In genomic region chr9:136849960-136850865, GRCh38 we compare ENCODE assay signal across 8 cellular contexts. TPM values are rescaled to one million over a fixed set of nuclear protein-coding genes. Genes with fewer than 3 reads are reported as not detected.
DNase-seq lines count a peak whose midpoint lies in the region; ATAC-seq, FAIRE-seq and TF ChIP-seq lines count a peak whose summit lies in the region.

No MANE protein-coding gene starts in this region.

- H3K4me3 Mint-ChIP-seq in IgD-negative memory B cell: peak overlapping the region; percentile 70 to 93 (median 76)

- ATAC-seq in GM18909 (IDR thresholded peaks at IDR 0.05; ENCODE audit: poor library complexity, unreplicated experiment) (no peak), GM18511 (IDR thresholded peaks at IDR 0.05; ENCODE audit: unreplicated experiment) (no peak)

- FAIRE-seq in kidney (lab: Jason Lieb, UNC): no peak

- H3K36me3 ChIP-seq in adrenal gland (replicated peaks in 1 of 2) (peaks cover 0 to 10% of the 10 kb centered on the region in 2 donors), kidney (ENCODE audit: control insufficient read depth in 1 of 2, insufficient read depth in 2 of 2, low read length in 2 of 2) (no peaks in the 10 kb centered on the region)

- intact Hi-C loops in adrenal gland (cut with DNase I) (loop anchor here (10.0 kb wide), 2 partner anchors 55 to 95 kb away; partner anchors contain the start of genes C8G (in 2 of the 2), FBXW5 (in 2 of the 2), CCDC183 (in 1 of the 2) and TMEM141 (in 1 of the 2)), kidney (cut with DNase I) (loop anchor here (10.0 kb wide), 1 partner anchor 95 kb away; the partner anchor contains the start of genes C8G and FBXW5)

- H3K27ac ChIP-seq in adrenal gland (peak overlapping the region in 4 of 5 donors; percentile 86 to 98 (median 92)), kidney (ENCODE audit: low read depth in 2 of 2, low read length in 2 of 2) (no peak overlapping the region), substantia nigra (ENCODE audit: low read depth, low read length, poor library complexity, severe bottlenecking) (peak overlapping the region; percentile 91)

- no peaks in the 10 kb centered on the region for H3K27me3 ChIP-seq in adrenal gland

- peaks cover 8% of the 10 kb centered on the region for H3K27me3 Mint-ChIP-seq in IgD-negative memory B cell

- TF ChIP-seq CTCF in adrenal gland (IDR thresholded peaks at IDR 0.05): peak in 1 of 6 experiments; percentile 2
- TF ChIP-seq CTCF in kidney (IDR thresholded peaks at IDR 0.05; ENCODE audit: borderline replicate concordance, extremely low read depth, insufficient read depth): no peak

- peaks cover 0 to 2% (median 0%) of the 10 kb centered on the region in 3 donors for H3K9me3 Mint-ChIP-seq in IgD-negative memory B cell

- no peaks in the 10 kb centered on the region for H3K9me3 ChIP-seq in adrenal gland (replicated peaks in 1 of 3)
- H3K9me3 ChIP-seq in kidney (ENCODE audit: control insufficient read depth in 1 of 2, low read length in 2 of 2): no peaks in the 10 kb centered on the region

- H3K4me3 ChIP-seq in adrenal gland: peak overlapping the region in 2 of 4 donors; percentile 55 to 83
- peak overlapping the region; percentile 69 to 74 for H3K4me3 ChIP-seq in kidney (ENCODE audit: low read length in 2 of 2)

- H3K27ac Mint-ChIP-seq in IgD-negative memory B cell: peak overlapping the region in 2 of 3 donors; percentile 63 to 97

- peak overlapping the region; percentile 69 for H3K9ac ChIP-seq in kidney (ENCODE audit: low read length in 2 of 2)

- H3K36me3 Mint-ChIP-seq in IgD-negative memory B cell: no peaks in the 10 kb centered on the region

- H3K4me1 ChIP-seq in adrenal gland (replicated peaks in 1 of 2) (peaks cover 14 to 25% of the 10 kb centered on the region in 2 donors), kidney (ENCODE audit: control insufficient read depth in 1 of 2, insufficient read depth in 1 of 2, low read depth in 1 of 2, low read length in 2 of 2) (peaks cover 0 to 28% of the 10 kb centered on the region in 2 donors)

- no peak for TF ChIP-seq POLR2A in adrenal gland (IDR thresholded peaks at IDR 0.05)

- peaks cover 5% of the 10 kb centered on the region in 3 donors for H3K4me1 Mint-ChIP-seq in IgD-negative memory B cell

- 40 to 74% (median 43%) methylated on average over 12 to 43 of the region's 43 CpGs for WGBS in adrenal gland, 4 donors

- DNase-seq in adrenal gland: peak in 2 of 7 donors; percentile 34 to 47
- DNase-seq in kidney: peak; percentile 83
- DNase-seq in substantia nigra (lab: John Stamatoyannopoulos, UW): no peak
- DNase-seq in NCI-H446 (lab: John Stamatoyannopoulos, UW): no peak
- no peak for DNase-seq in activated CD8-positive, alpha-beta memory T cell treated with anti-CD3 and anti-CD28 coated beads, Interleukin-2, amount 50 U/mL, for 4 hours

RNA-seq across cellular contexts. Expression of gene PHPT1, which starts 1.0 kb away (rescaled TPM):
- 91.6 TPM for polyA plus RNA-seq in IgD-negative memory B cell
- 100 to 1,000 TPM in 6 of 8 donors, 10 to 100 TPM in 2; 73.9 to 267 (median 166) TPM for total RNA-seq in adrenal gland
- 100 to 1,000 TPM in 2 of 3 donors, 10 to 100 TPM in 1; 75.8 to 330 (median 214) TPM for polyA plus RNA-seq in adrenal gland
- 108 TPM for total RNA-seq in kidney
- 283 TPM for polyA plus RNA-seq in kidney (ENCODE audit: insufficient read depth, low read depth, low replicate concordance)

RNA-seq across cellular contexts. Expression of gene MAMDC4, which starts 1.9 kb away (rescaled TPM):
- polyA plus RNA-seq in IgD-negative memory B cell (0.11 TPM), adrenal gland (10 to 100 TPM in 2 of 3 donors, under 1 TPM in 1; 0.57 to 30.6 (median 11.6) TPM), kidney (ENCODE audit: insufficient read depth, low read depth, low replicate concordance) (5.8 TPM)
- total RNA-seq in adrenal gland (10 to 100 TPM in 1 of 8 donors, 1 to 10 TPM in 7; 1.3 to 13.8 (median 4.3) TPM), kidney (8.1 TPM)

RNA-seq across cellular contexts. Expression of gene AJM1, which starts 7.9 kb away (rescaled TPM):
- polyA plus RNA-seq in IgD-negative memory B cell (0.10 TPM), adrenal gland (10 to 100 TPM in 1 of 3 donors, 1 to 10 TPM in 1, under 1 TPM in 1; 0.33 to 13.7 (median 3.2) TPM), kidney (ENCODE audit: insufficient read depth, low read depth, low replicate concordance) (2.5 TPM)
- total RNA-seq in adrenal gland (1 to 10 TPM in 7 of 8 donors, under 1 TPM in 1; 0.42 to 7.1 (median 3.8) TPM), kidney (5.3 TPM)

RNA-seq across cellular contexts. Expression of gene EDF1, which starts 15.9 kb away (rescaled TPM):
- polyA plus RNA-seq in IgD-negative memory B cell (378 TPM), adrenal gland (1,000 to 10,000 TPM in 2 of 3 donors, 100 to 1,000 TPM in 1; 649 to 1,113 (median 1,099) TPM), kidney (ENCODE audit: insufficient read depth, low read depth, low replicate concordance) (888 TPM)
- total RNA-seq in adrenal gland (100 to 1,000 TPM; 228 to 516 (median 411) TPM), kidney (316 TPM)

RNA-seq across cellular contexts. Expression of gene TRAF2, which starts 36.1 kb away (rescaled TPM):
- 42.8 TPM for polyA plus RNA-seq in IgD-negative memory B cell
- 10 to 100 TPM in 5 of 8 donors, 1 to 10 TPM in 3; 3.8 to 16.9 (median 10.6) TPM for total RNA-seq in adrenal gland
- polyA plus RNA-seq in adrenal gland: 10 to 100 TPM in 2 of 3 donors, 1 to 10 TPM in 1; 3.4 to 24.7 (median 13.2) TPM
- total RNA-seq in kidney: 16.9 TPM
- polyA plus RNA-seq in kidney (ENCODE audit: insufficient read depth, low read depth, low replicate concordance): 11.4 TPM

Comparison
In these comparisons a context has a peak if more than half of its experiments do, and no peak if none do; other contexts are left out.
1. H3K27ac ChIP-seq: peak in adrenal gland (4 of 5) and substantia nigra (single experiment); none in kidney (0 of 2).